In genomic region chr11:34447044-34447443, GRCh38 we compare ENCODE assay signal across 22 cellular contexts. TPM values are rescaled to one million over a fixed set of nuclear protein-coding genes. Genes with fewer than 3 reads are reported as not detected.
DNase-seq lines count a peak whose midpoint lies in the region; ATAC-seq and TF ChIP-seq lines count a peak whose summit lies in the region.
"Had no signal": no experiment of that assay in that cellular context is flagged by ENCODE, and none has a peak within 500 bp of the region (broad histone marks: within the 10 kb centered on the region; RNA-seq: fewer than 3 reads in every experiment).

No MANE protein-coding gene starts in this region.

- peaks cover 0 to 43% (median 27%) of the 10 kb centered on the region in 11 experiments; a peak in 10 of 22 replicates for H4K20me1 ChIP-seq in BLaER1 treated with 17β-estradiol and CSF1 and Interleukin-3, amounts not matched to agents 10 nM and 100 nM
- peaks cover 57% of the 10 kb centered on the region for H4K20me1 ChIP-seq in Loucy (ENCODE audit: insufficient read depth, low read length, poor library complexity, severe bottlenecking)

- H3K79me2 ChIP-seq in Loucy (ENCODE audit: insufficient read depth, low read length): peaks cover 95% of the 10 kb centered on the region

- TF ChIP-seq POLR2A in upper lobe of left lung (IDR thresholded peaks at IDR 0.05): no peak

- H3K4me1 ChIP-seq in right atrium auricular region: peaks cover 0 to 12% of the 10 kb centered on the region in 2 donors
- peaks cover 47 to 92% (median 63%) of the 10 kb centered on the region in 10 experiments for H3K4me1 ChIP-seq in BLaER1 treated with 17β-estradiol and CSF1 and Interleukin-3, amounts not matched to agents 10 nM and 100 nM
- H3K4me1 ChIP-seq in Loucy (ENCODE audit: insufficient read depth, low read length, poor library complexity, severe bottlenecking): peaks cover 93% of the 10 kb centered on the region
- peaks cover 100% of the 10 kb centered on the region in 2 experiments for H3K4me1 ChIP-seq in neutrophil (ENCODE audit: control insufficient read depth in 1 of 2, insufficient read depth in 1 of 2, low read depth in 1 of 2, low read length in 1 of 2)
- peaks cover 40 to 60% (median 54%) of the 10 kb centered on the region in 4 donors for H3K4me1 ChIP-seq in upper lobe of left lung
- H3K4me1 ChIP-seq: A549, BE2C had no signal

- no peaks in the 10 kb centered on the region for H3K9me3 ChIP-seq in right atrium auricular region
- peaks cover 0 to 7% (median under 1%) of the 10 kb centered on the region in 11 experiments; a peak in 10 of 22 replicates for H3K9me3 ChIP-seq in BLaER1 treated with 17β-estradiol and CSF1 and Interleukin-3, amounts not matched to agents 10 nM and 100 nM (replicated peaks in 1 of 11)
- H3K9me3 ChIP-seq in Loucy (ENCODE audit: insufficient read depth, low read depth, low read length): no peaks in the 10 kb centered on the region
- H3K9me3 ChIP-seq in neutrophil: no peaks in the 10 kb centered on the region
- no peaks in the 10 kb centered on the region for H3K9me3 ChIP-seq in upper lobe of left lung
- H3K9me3 ChIP-seq: A549, BE2C had no signal

- no peaks in the 10 kb centered on the region for H3K27me3 Mint-ChIP-seq in activated CD4-positive, alpha-beta T cell treated with anti-CD3 and anti-CD28 coated beads, Interleukin-2, amount 10 ng/mL, durations not matched to agents 7 days and 5 days
- H3K27me3 Mint-ChIP-seq: CD4-positive, alpha-beta memory T cell had no signal

- H3K4me3 ChIP-seq in right atrium auricular region (no peak overlapping the region), Loucy (ENCODE audit: low read length, poor library complexity, severe bottlenecking) (peak overlapping the region; percentile 68), neutrophil (ENCODE audit: low read depth in 1 of 2, low read length in 1 of 2) (no peak overlapping the region), upper lobe of left lung (no peak overlapping the region)
- H3K4me3 ChIP-seq in BLaER1 treated with 17β-estradiol and CSF1 and Interleukin-3, amounts not matched to agents 10 nM and 100 nM: no peak overlapping the region
- H3K4me3 ChIP-seq: A549, GM23338 had no signal

- H3K4me1 Mint-ChIP-seq in activated CD4-positive, alpha-beta T cell treated with anti-CD3 and anti-CD28 coated beads, Interleukin-2, amount 10 ng/mL, durations not matched to agents 7 days and 5 days: peaks cover 20% of the 10 kb centered on the region
- H3K4me1 Mint-ChIP-seq: GM23338, H9 had no signal

- H3K36me3 Mint-ChIP-seq in activated CD4-positive, alpha-beta T cell treated with anti-CD3 and anti-CD28 coated beads, Interleukin-2, amount 10 ng/mL, durations not matched to agents 7 days and 5 days (ENCODE audit: low read depth): peaks cover 19% of the 10 kb centered on the region

- no peaks in the 10 kb centered on the region for H3K9me2 ChIP-seq in Loucy (replicated peaks; ENCODE audit: low read depth, low read length)

- H3K27ac ChIP-seq in right atrium auricular region (no peak overlapping the region), neutrophil (peak overlapping the region; percentile 93), upper lobe of left lung (no peak overlapping the region)
- no peak overlapping the region for H3K27ac ChIP-seq in BLaER1 treated with 17β-estradiol and CSF1 and Interleukin-3, amounts not matched to agents 10 nM and 100 nM
- H3K27ac ChIP-seq: A549 had no signal

- H3K4me3 Mint-ChIP-seq in activated CD4-positive, alpha-beta T cell treated with anti-CD3 and anti-CD28 coated beads, Interleukin-2, amount 10 ng/mL, durations not matched to agents 7 days and 5 days: no peak overlapping the region
- H3K4me3 Mint-ChIP-seq: GM23338, H9 had no signal

- no peaks in the 10 kb centered on the region for H3K9me3 Mint-ChIP-seq in activated CD4-positive, alpha-beta T cell treated with anti-CD3 and anti-CD28 coated beads, Interleukin-2, amount 10 ng/mL, durations not matched to agents 7 days and 5 days
- H3K9me3 Mint-ChIP-seq: CD4-positive, alpha-beta memory T cell; GM23338; H9 had no signal

- no peak for DNase-seq in Right ventricle myocardium superior
- DNase-seq in right atrium auricular region (ENCODE audit: low spot score): no peak
- no peak for DNase-seq in upper lobe of left lung
- no peak for DNase-seq in activated CD4-positive, alpha-beta T cell treated with anti-CD3 and anti-CD28 coated beads, Interleukin-2, amount 10 ng/mL, durations not matched to agents 7 days and 5 days
- DNase-seq: 8988T; ACHN; AML-193; BE2C; C1 segment of cervical spinal cord; Calu3; CD4-positive, alpha-beta memory T cell; COR-L47; DMS53; DMS79 treated with DMSO at 0.1 percent for 48 hours; GF-D8; H9 had no signal

- H2AFZ ChIP-seq in Loucy (ENCODE audit: low read length): no peak overlapping the region
- H2AFZ ChIP-seq: GM23338 had no signal

- TF ChIP-seq EP300 in upper lobe of left lung (IDR thresholded peaks at IDR 0.05): no peak

- CTCF ChIA-PET in activated CD4-positive, alpha-beta T cell treated with anti-CD3 and anti-CD28 coated beads, Interleukin-2, amount 10 ng/mL, durations not matched to agents 7 days and 5 days (lab: Charles Lee): interaction anchor here (0.6 to 0.9 kb wide), 2 partner anchors 21 to 811 kb away, joined by 3 to 4 read pairs; no protein-coding TSS in a partner anchor

- H3K27ac Mint-ChIP-seq in activated CD4-positive, alpha-beta T cell treated with anti-CD3 and anti-CD28 coated beads, Interleukin-2, amount 10 ng/mL, durations not matched to agents 7 days and 5 days: no peak overlapping the region
- H3K27ac Mint-ChIP-seq: GM23338, H9 had no signal

- no peak overlapping the region for H3K9ac ChIP-seq in BLaER1 treated with 17β-estradiol and CSF1 and Interleukin-3, amounts not matched to agents 10 nM and 100 nM
- peak overlapping the region; percentile 65 for H3K9ac ChIP-seq in Loucy (ENCODE audit: low read depth, low read length, poor library complexity, severe bottlenecking)

- peak overlapping the region in 7 of 11 experiments; percentile 4 to 78 (median 72); a peak in 6 of 22 replicates for H3K4me2 ChIP-seq in BLaER1 treated with 17β-estradiol and CSF1 and Interleukin-3, amounts not matched to agents 10 nM and 100 nM
- H3K4me2 ChIP-seq in Loucy (ENCODE audit: low read depth, low read length, poor library complexity, severe bottlenecking): peak overlapping the region; percentile 81
- H3K4me2 ChIP-seq: A549, GM23338 had no signal

- peak; percentile 73 for ATAC-seq in Right ventricle myocardium superior (ENCODE audit: poor library complexity)
- ATAC-seq in upper lobe of left lung (ENCODE audit: low FRiP score in 2 of 2): no peak
- ATAC-seq: A549, GM23338, HCT116 had no signal

- peaks cover 10% of the 10 kb centered on the region for H3F3A ChIP-seq in Loucy (ENCODE audit: low read depth)

- H3K27me3 ChIP-seq in right atrium auricular region (no peaks in the 10 kb centered on the region), Loucy (ENCODE audit: insufficient read depth, low read length, poor library complexity, severe bottlenecking) (no peaks in the 10 kb centered on the region), neutrophil (no peaks in the 10 kb centered on the region), upper lobe of left lung (no peaks in the 10 kb centered on the region)
- H3K27me3 ChIP-seq in BLaER1 treated with 17β-estradiol and CSF1 and Interleukin-3, amounts not matched to agents 10 nM and 100 nM: no peaks in the 10 kb centered on the region
- H3K27me3 ChIP-seq: BE2C had no signal

- intact Hi-C loops in Right ventricle myocardium superior (cut with DNase I): no loop called here

- TF ChIP-seq CTCF in right atrium auricular region (IDR thresholded peaks at IDR 0.05) (no peak), Loucy (conservative IDR thresholded peaks at IDR 0.05; ENCODE audit: low read length) (no peak), neutrophil (IDR thresholded peaks at IDR 0.05) (no peak), upper lobe of left lung (IDR thresholded peaks at IDR 0.05) (no peak)

- peaks cover 29% of the 10 kb centered on the region for H3K36me3 ChIP-seq in right atrium auricular region
- H3K36me3 ChIP-seq in BLaER1 treated with 17β-estradiol and CSF1 and Interleukin-3, amounts not matched to agents 10 nM and 100 nM: peaks cover 11 to 47% (median 32%) of the 10 kb centered on the region in 11 experiments; a peak in 21 of 22 replicates
- H3K36me3 ChIP-seq in Loucy (ENCODE audit: insufficient read depth, low read length): peaks cover 28% of the 10 kb centered on the region
- H3K36me3 ChIP-seq in neutrophil: no peaks in the 10 kb centered on the region
- peaks cover 12 to 29% (median 17%) of the 10 kb centered on the region in 4 donors for H3K36me3 ChIP-seq in upper lobe of left lung
- H3K36me3 ChIP-seq: BE2C had no signal

- POLR2A ChIA-PET in activated CD4-positive, alpha-beta T cell treated with anti-CD3 and anti-CD28 coated beads, Interleukin-2, amount 10 ng/mL, durations not matched to agents 7 days and 5 days (lab: Charles Lee): no interaction called here

RNA-seq across cellular contexts. Expression of gene CAT, which starts 8.3 kb away (rescaled TPM):
- total RNA-seq in Right ventricle myocardium superior: 135 TPM
- 100 to 1,000 TPM in 1 of 2 donors, 10 to 100 TPM in 1; 83.8 to 108 TPM for total RNA-seq in right atrium auricular region
- total RNA-seq in upper lobe of left lung: 100 to 1,000 TPM; 133 to 380 (median 185) TPM
- total RNA-seq in activated CD4-positive, alpha-beta T cell treated with anti-CD3 and anti-CD28 coated beads, Interleukin-2, amount 10 ng/mL, durations not matched to agents 7 days and 5 days: 10 to 100 TPM; 40.0 to 45.1 TPM
